In the genomic region with DNA sequence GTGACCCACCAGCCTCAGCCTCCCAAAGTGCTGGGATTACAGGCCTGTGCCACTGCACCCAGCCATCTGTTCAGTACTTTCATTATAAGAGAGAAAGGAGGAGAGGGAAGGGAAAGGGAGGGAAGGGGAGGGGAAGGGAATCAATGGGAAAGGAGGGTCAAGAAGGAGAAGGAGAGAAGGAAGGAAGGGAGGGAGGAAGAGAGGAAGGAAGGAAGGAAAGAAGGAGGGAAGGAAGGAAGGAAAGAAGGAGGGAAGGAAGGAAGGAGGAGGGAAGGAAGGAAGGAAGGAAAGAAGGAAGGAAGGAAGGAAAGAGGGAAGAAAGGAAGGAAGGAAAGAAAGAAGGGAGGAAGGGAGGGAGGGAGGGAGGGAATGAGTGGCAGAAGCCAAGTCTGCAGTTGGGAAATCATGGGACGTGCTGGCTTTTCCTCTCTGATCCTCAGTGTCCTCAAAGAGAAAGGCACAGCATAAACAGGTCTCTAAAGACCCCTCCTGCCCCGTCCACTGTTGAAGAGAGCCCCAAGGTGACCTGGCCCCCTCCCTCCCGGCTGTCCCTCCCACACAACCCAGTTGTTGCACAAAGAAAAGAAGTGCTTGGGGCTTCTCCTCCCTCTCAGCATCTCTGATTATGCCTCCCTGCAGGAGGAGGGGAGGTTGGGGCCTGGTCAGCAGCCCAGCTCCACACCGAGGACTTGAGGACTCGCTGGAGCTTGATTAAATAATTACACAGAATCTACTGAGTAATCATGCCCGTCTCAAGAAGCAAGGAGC, we compare ENCODE assay signal across 2 cellular contexts.
TF ChIP-seq lines count a peak whose summit lies in the region.

No MANE protein-coding gene starts in this region.

TF ChIP-seq in HepG2, 621 proteins besides CTCF, POLR2A, EP300 and RAD21:
- TF ChIP-seq KDM6A (CRISPR knock-in tag; IDR thresholded peaks at IDR 0.05; ENCODE audit: low read depth) (no peak), ZNF746 (CRISPR knock-in tag; IDR thresholded peaks at IDR 0.05) (no peak), IKZF1 (IDR thresholded peaks at IDR 0.05) (0 out of 2 replicates have a peak, but pooled peaks have one; percentile 66), ZNF282 (IDR thresholded peaks at IDR 0.05; ENCODE audit: partially characterized antibody) (peak; percentile 46), CC2D1A (CRISPR knock-in tag; IDR thresholded peaks at IDR 0.05) (no peak), POLR2G (IDR thresholded peaks at IDR 0.05; ENCODE audit: low read depth, low read length) (no peak), ZMYM4 (CRISPR knock-in tag; IDR thresholded peaks at IDR 0.05) (no peak), MXI1 (IDR thresholded peaks at IDR 0.05; ENCODE audit: borderline replicate concordance, low read depth, low read length) (no peak), FOXA1 (IDR thresholded peaks at IDR 0.05) (peak; percentile 40; the same call in 1 of the 2 replicates), FOXA1 (CRISPR knock-in tag; IDR thresholded peaks at IDR 0.05) (no peak), NONO (IDR thresholded peaks at IDR 0.05) (peak; percentile 63; the same call in 1 of the 2 replicates), NONO (CRISPR knock-in tag; conservative IDR thresholded peaks at IDR 0.05) (no peak), KLF11 (CRISPR knock-in tag; IDR thresholded peaks at IDR 0.05) (no peak)
- TF ChIP-seq, protein P1, sequence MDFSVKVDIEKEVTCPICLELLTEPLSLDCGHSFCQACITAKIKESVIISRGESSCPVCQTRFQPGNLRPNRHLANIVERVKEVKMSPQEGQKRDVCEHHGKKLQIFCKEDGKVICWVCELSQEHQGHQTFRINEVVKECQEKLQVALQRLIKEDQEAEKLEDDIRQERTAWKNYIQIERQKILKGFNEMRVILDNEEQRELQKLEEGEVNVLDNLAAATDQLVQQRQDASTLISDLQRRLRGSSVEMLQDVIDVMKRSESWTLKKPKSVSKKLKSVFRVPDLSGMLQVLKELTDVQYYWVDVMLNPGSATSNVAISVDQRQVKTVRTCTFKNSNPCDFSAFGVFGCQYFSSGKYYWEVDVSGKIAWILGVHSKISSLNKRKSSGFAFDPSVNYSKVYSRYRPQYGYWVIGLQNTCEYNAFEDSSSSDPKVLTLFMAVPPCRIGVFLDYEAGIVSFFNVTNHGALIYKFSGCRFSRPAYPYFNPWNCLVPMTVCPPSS (IDR thresholded peaks at IDR 0.05), result 0 out of 2 replicates have a peak, but pooled peaks have one; percentile 25

TF ChIP-seq in K562, 482 proteins besides CTCF, POLR2A, EP300 and RAD21:
- TF ChIP-seq, protein P2, sequence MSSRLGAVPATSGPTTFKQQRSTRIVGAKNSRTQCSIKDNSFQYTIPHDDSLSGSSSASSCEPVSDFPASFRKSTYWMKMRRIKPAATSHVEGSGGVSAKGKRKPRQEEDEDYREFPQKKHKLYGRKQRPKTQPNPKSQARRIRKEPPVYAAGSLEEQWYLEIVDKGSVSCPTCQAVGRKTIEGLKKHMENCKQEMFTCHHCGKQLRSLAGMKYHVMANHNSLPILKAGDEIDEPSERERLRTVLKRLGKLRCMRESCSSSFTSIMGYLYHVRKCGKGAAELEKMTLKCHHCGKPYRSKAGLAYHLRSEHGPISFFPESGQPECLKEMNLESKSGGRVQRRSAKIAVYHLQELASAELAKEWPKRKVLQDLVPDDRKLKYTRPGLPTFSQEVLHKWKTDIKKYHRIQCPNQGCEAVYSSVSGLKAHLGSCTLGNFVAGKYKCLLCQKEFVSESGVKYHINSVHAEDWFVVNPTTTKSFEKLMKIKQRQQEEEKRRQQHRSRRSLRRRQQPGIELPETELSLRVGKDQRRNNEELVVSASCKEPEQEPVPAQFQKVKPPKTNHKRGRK (tag; IDR thresholded peaks at IDR 0.05), result peak; percentile 66
- TF ChIP-seq DIDO1 (tag; IDR thresholded peaks at IDR 0.05; ENCODE audit: low read depth) (no peak), HBP1 (CRISPR knock-in tag; IDR thresholded peaks at IDR 0.05) (0 out of 2 replicates have a peak, but pooled peaks have one; percentile 25), TFAM (CRISPR knock-in tag; conservative IDR thresholded peaks at IDR 0.05) (no peak)
TF ChIP-seq in K562: peak in this region for 2.
